In genomic region chr5:2750026-2750757, GRCh38 we compare ENCODE assay signal across 11 cellular contexts. TPM values are rescaled to one million over a fixed set of nuclear protein-coding genes. Genes with fewer than 3 reads are reported as not detected.
DNase-seq lines count a peak whose midpoint lies in the region; ATAC-seq and TF ChIP-seq lines count a peak whose summit lies in the region.
"Had no signal": no experiment of that assay in that cellular context is flagged by ENCODE, and none has a peak within 500 bp of the region (broad histone marks: within the 10 kb centered on the region; RNA-seq: fewer than 3 reads in every experiment).

No MANE protein-coding gene starts in this region.

- H3K4me1 Mint-ChIP-seq in activated CD4-positive, alpha-beta T cell treated with anti-CD3 and anti-CD28 coated beads, Interleukin-2, amount 10 ng/mL, durations not matched to agents 24 days and 14 days: peaks cover 3% of the 10 kb centered on the region
- peaks cover 17% of the 10 kb centered on the region for H3K4me1 Mint-ChIP-seq in activated naive CD8-positive, alpha-beta T cell (ENCODE audit: low read depth)

- H3K27me3 ChIP-seq in hepatocyte (peaks cover 38% of the 10 kb centered on the region), smooth muscle cell (ENCODE audit: low read depth) (peaks cover 47% of the 10 kb centered on the region)

- DNase-seq in activated CD4-positive, alpha-beta T cell treated with anti-CD3 and anti-CD28 coated beads, Interleukin-2, amount 10 ng/mL, durations not matched to agents 24 days and 14 days: no peak
- no peak for DNase-seq in activated CD4-positive, alpha-beta T cell treated with anti-CD3 and anti-CD28 coated beads, Interleukin-2, amount 50 U/mL, for 4 hours
- peak; percentile 45 for DNase-seq in hepatocyte (ENCODE audit: low spot score)
- no peak for DNase-seq in smooth muscle cell (lab: John Stamatoyannopoulos, UW; ENCODE audit: unreplicated experiment)
- DNase-seq in iPS-NIHi7 (ENCODE audit: extremely low spot score): no peak
- DNase-seq: stimulated activated CD4-positive, alpha-beta T cell treated with anti-CD3 and anti-CD28 coated beads, Interleukin-1b, Interleukin-23, amount 100 ng/mL, for 48 hours had no signal

- H3K4me1 ChIP-seq in hepatocyte (ENCODE audit: insufficient read depth) (peaks cover 24% of the 10 kb centered on the region), smooth muscle cell (ENCODE audit: low read depth) (peaks cover 4% of the 10 kb centered on the region)

- H3K9ac ChIP-seq in smooth muscle cell (ENCODE audit: low read depth): no peak overlapping the region
- H3K9ac ChIP-seq: KMS-11 had no signal

- H3K9me3 ChIP-seq in hepatocyte (ENCODE audit: low read depth) (no peaks in the 10 kb centered on the region), smooth muscle cell (replicated peaks; ENCODE audit: low read depth) (no peaks in the 10 kb centered on the region)

- H3K9me3 Mint-ChIP-seq in activated CD4-positive, alpha-beta T cell treated with anti-CD3 and anti-CD28 coated beads, Interleukin-2, amount 10 ng/mL, durations not matched to agents 24 days and 14 days: peaks cover 14% of the 10 kb centered on the region
- H3K9me3 Mint-ChIP-seq in activated naive CD8-positive, alpha-beta T cell (ENCODE audit: low read depth): no peaks in the 10 kb centered on the region
- H3K9me3 Mint-ChIP-seq: activated naive CD4-positive, alpha-beta T cell treated with anti-CD3 and anti-CD28 coated beads, Interleukin-2, amount 50 U/mL, for 72 hours had no signal

- TF ChIP-seq CTCF in hepatocyte (IDR thresholded peaks at IDR 0.05; ENCODE audit: poor library complexity) (no peak), smooth muscle cell (IDR thresholded peaks at IDR 0.05; ENCODE audit: borderline replicate concordance, insufficient read depth, poor library complexity, severe bottlenecking) (no peak)

- H3K79me2 ChIP-seq in hepatocyte (peaks cover 27% of the 10 kb centered on the region), smooth muscle cell (ENCODE audit: low read depth) (no peaks in the 10 kb centered on the region)

- H3K27ac ChIP-seq in hepatocyte: peak overlapping the region; percentile 74
- no peak overlapping the region for H3K27ac ChIP-seq in smooth muscle cell (ENCODE audit: low read depth)
- H3K27ac ChIP-seq: KMS-11 had no signal

- ATAC-seq in HG02938 (IDR thresholded peaks at IDR 0.05; ENCODE audit: unreplicated experiment) (no peak), HG02623 (IDR thresholded peaks at IDR 0.05; ENCODE audit: unreplicated experiment) (no peak)
- ATAC-seq: activated naive CD4-positive, alpha-beta T cell treated with anti-CD3 and anti-CD28 coated beads, Interleukin-2, amount 50 U/mL, for 72 hours had no signal

- H4K20me1 ChIP-seq in hepatocyte (ENCODE audit: insufficient read depth, poor library complexity, severe bottlenecking) (peaks cover 5% of the 10 kb centered on the region), smooth muscle cell (ENCODE audit: low read depth) (peaks cover 16% of the 10 kb centered on the region)

- intact Hi-C loops in activated CD4-positive, alpha-beta T cell treated with anti-CD3 and anti-CD28 coated beads, Interleukin-2, amount 10 ng/mL, durations not matched to agents 24 days and 14 days (cut with micrococcal nuclease): loop anchor here (5.0 kb wide), 2 partner anchors 367 to 868 kb away; partner anchors contain the start of gene IRX4

- peak overlapping the region; percentile 77 for H3K27ac Mint-ChIP-seq in activated CD4-positive, alpha-beta T cell treated with anti-CD3 and anti-CD28 coated beads, Interleukin-2, amount 10 ng/mL, durations not matched to agents 24 days and 14 days
- peak overlapping the region; percentile 13 for H3K27ac Mint-ChIP-seq in activated naive CD8-positive, alpha-beta T cell

- H2AFZ ChIP-seq in hepatocyte (peak overlapping the region; percentile 88), smooth muscle cell (ENCODE audit: low read depth) (peak overlapping the region; percentile 66)

- peaks cover 9% of the 10 kb centered on the region for H3K36me3 Mint-ChIP-seq in activated CD4-positive, alpha-beta T cell treated with anti-CD3 and anti-CD28 coated beads, Interleukin-2, amount 10 ng/mL, durations not matched to agents 24 days and 14 days (ENCODE audit: low read depth)
- no peaks in the 10 kb centered on the region for H3K36me3 Mint-ChIP-seq in activated naive CD8-positive, alpha-beta T cell

- no peaks in the 10 kb centered on the region for H3K36me3 ChIP-seq in hepatocyte (replicated peaks; ENCODE audit: insufficient read depth, low read depth)
- no peaks in the 10 kb centered on the region for H3K36me3 ChIP-seq in smooth muscle cell (ENCODE audit: low read depth)

- no peak overlapping the region for H3K4me3 Mint-ChIP-seq in activated CD4-positive, alpha-beta T cell treated with anti-CD3 and anti-CD28 coated beads, Interleukin-2, amount 10 ng/mL, durations not matched to agents 24 days and 14 days
- no peak overlapping the region for H3K4me3 Mint-ChIP-seq in activated naive CD8-positive, alpha-beta T cell

- H3K27me3 Mint-ChIP-seq in activated CD4-positive, alpha-beta T cell treated with anti-CD3 and anti-CD28 coated beads, Interleukin-2, amount 10 ng/mL, durations not matched to agents 24 days and 14 days: peaks cover 54% of the 10 kb centered on the region
- H3K27me3 Mint-ChIP-seq in activated naive CD8-positive, alpha-beta T cell: peaks cover 34% of the 10 kb centered on the region

- H3K9me2 ChIP-seq in hepatocyte (replicated peaks; ENCODE audit: insufficient read depth): no peaks in the 10 kb centered on the region

- H3F3A ChIP-seq in smooth muscle cell (ENCODE audit: low read depth): no peaks in the 10 kb centered on the region

- H3K4me2 ChIP-seq in hepatocyte (peak overlapping the region; percentile 94), smooth muscle cell (peak overlapping the region; percentile 82)
- H3K4me2 ChIP-seq: KMS-11 had no signal

- H3K4me3 ChIP-seq in hepatocyte (peak overlapping the region; percentile 51), smooth muscle cell (peak overlapping the region; percentile 63)

- WGBS in hepatocyte (ENCODE audit: low lambda C conversion rate, missing lambda C conversion rate): 6% methylated on average over 57 of the region's 63 CpGs
- WGBS in smooth muscle cell (ENCODE audit: low lambda C conversion rate): 6% methylated on average over 58 of the region's 63 CpGs

RNA-seq across cellular contexts. Expression of gene IRX2, which starts 1.3 kb away (rescaled TPM):
- total RNA-seq in activated CD4-positive, alpha-beta T cell treated with anti-CD3 and anti-CD28 coated beads, Interleukin-2, amount 10 ng/mL, durations not matched to agents 24 days and 14 days: not detected in 2 replicates
- 6.0 and 7.5 TPM in 2 replicates for total RNA-seq in hepatocyte
- polyA plus RNA-seq in hepatocyte: 7.8 and 8.1 TPM in 2 replicates
- total RNA-seq in smooth muscle cell: 0.67 and 4.0 TPM in 2 replicates
- 1.1 and 1.9 TPM in 2 replicates for polyA plus RNA-seq in smooth muscle cell
- total RNA-seq: activated naive CD4-positive, alpha-beta T cell treated with anti-CD3 and anti-CD28 coated beads, Interleukin-2, amount 50 U/mL, for 72 hours had no signal
